20 cellular contexts compared by ENCODE assay signal in genomic region chr10:126465771-126466170, GRCh38.
DNase-seq lines count a peak whose midpoint lies in the region; ATAC-seq and TF ChIP-seq lines count a peak whose summit lies in the region.
"Had no signal": no experiment of that assay in that cellular context is flagged by ENCODE, and none has a peak within 500 bp of the region (broad histone marks: within the 10 kb centered on the region; RNA-seq: fewer than 3 reads in every experiment).

No MANE protein-coding gene starts in this region.

- no peak overlapping the region for H3K4me3 ChIP-seq in choroid plexus epithelial cell (ENCODE audit: low read depth, low read length)
- H3K4me3 ChIP-seq: BLaER1, HAP-1, SK-N-MC had no signal

- ATAC-seq in GM21360 (IDR thresholded peaks at IDR 0.05; ENCODE audit: unreplicated experiment): no peak
- ATAC-seq in GM21619 (IDR thresholded peaks at IDR 0.05; ENCODE audit: unreplicated experiment): no peak
- ATAC-seq: CD8-positive, alpha-beta T cell had no signal

- DNase-seq in NCI-H2227 treated with DMSO at 0.1 percent for 48 hours (lab: John Stamatoyannopoulos, UW) (peak; percentile 4), NCI-H2227 (lab: John Stamatoyannopoulos, UW; ENCODE audit: unreplicated experiment) (no peak), choroid plexus epithelial cell (ENCODE audit: low read depth) (peak; percentile 28), globus pallidus (ENCODE audit: low spot score) (peak; percentile 63), substantia nigra (lab: John Stamatoyannopoulos, UW) (no peak), COLO668 (lab: John Stamatoyannopoulos, UW; ENCODE audit: unreplicated experiment) (no peak)
- DNase-seq: 8988T; CD8-positive, alpha-beta T cell; GF-D8; IMR-90; Karpas-422; NCI-H1105 treated with DMSO at 0.1 percent for 48 hours; NCI-H1694 treated with DMSO at 0.1 percent for 48 hours; NCI-H2107; NCI-H446 treated with DMSO at 0.1 percent for 48 hours had no signal

- peak overlapping the region; percentile 49 for H3K27ac ChIP-seq in substantia nigra (ENCODE audit: low read depth, low read length, poor library complexity, severe bottlenecking)
- H3K27ac ChIP-seq: BLaER1, SK-N-MC had no signal

- no peak for TF ChIP-seq CTCF in choroid plexus epithelial cell (conservative IDR thresholded peaks at IDR 0.05; ENCODE audit: low read depth, low read length)

Comparison
In these comparisons a context has a peak if more than half of its experiments do, and no peak if none do; other contexts are left out.
1. DNase-seq: peak in NCI-H2227 treated with DMSO at 0.1 percent for 48 hours (single experiment), choroid plexus epithelial cell (single experiment) and globus pallidus (single experiment); none in NCI-H2227 (single experiment), substantia nigra (0 of 49) and COLO668 (single experiment).